ENCODE assay signal across 39 cellular contexts in the genomic region with DNA sequence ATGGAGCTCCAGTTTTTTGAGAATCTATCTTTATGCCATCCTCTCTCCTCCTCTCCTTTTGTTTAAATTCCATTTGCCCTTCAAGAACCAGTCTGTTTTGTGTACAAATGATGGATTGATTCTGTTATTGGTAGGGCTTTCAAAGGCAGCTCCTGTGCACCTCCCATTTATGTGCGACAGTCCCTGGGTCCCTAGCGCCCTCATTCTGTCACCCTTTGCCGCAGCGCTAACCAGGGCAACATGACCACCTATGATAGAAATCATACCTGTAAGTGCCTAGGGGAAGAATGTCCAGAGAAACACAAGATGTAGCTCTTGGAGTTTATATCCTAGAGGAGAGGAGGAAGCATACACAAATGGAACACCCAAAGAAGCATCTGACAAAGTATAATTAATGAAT.
"Had no signal": no experiment of that assay in that cellular context is flagged by ENCODE, and none has a peak within 500 bp of the region (broad histone marks: within the 10 kb centered on the region; RNA-seq: fewer than 3 reads in every experiment).

No MANE protein-coding gene starts in this region.

- H3K4me3 ChIP-seq: ascending aorta, cardiac muscle cell had no signal

- FAIRE-seq: bronchial epithelial cell, TTC549 had no signal

- H3K4me1 ChIP-seq: ascending aorta had no signal

- DNase-seq: activated CD4-positive, alpha-beta memory T cell treated with anti-CD3 and anti-CD28 coated beads, Interleukin-2, amount 10 ng/mL, durations not matched to agents 7 days and 5 days; activated CD4-positive, alpha-beta T cell treated with anti-CD3 and anti-CD28 coated beads for 1 hour; activated CD4-positive, alpha-beta T cell treated with anti-CD3 and anti-CD28 coated beads for 36 hours; activated CD4-positive, alpha-beta T cell treated with anti-CD3 and anti-CD28 coated beads for 48 hours; activated CD4-positive, alpha-beta T cell treated with anti-CD3 and anti-CD28 coated beads, Interleukin-2, amount 10 ng/mL, durations not matched to agents 7 days and 5 days; activated CD4-positive, alpha-beta T cell treated with anti-CD3 and anti-CD28 coated beads, Interleukin-2, amount 50 U/mL, for 48 hours; activated CD4-positive, CD25-positive, alpha-beta regulatory T cell; activated CD8-positive, alpha-beta memory T cell treated with anti-CD3 and anti-CD28 coated beads for 24 hours; activated CD8-positive, alpha-beta memory T cell treated with anti-CD3 and anti-CD28 coated beads, Interleukin-2, amount 10 ng/mL, durations not matched to agents 7 days and 5 days; activated CD8-positive, alpha-beta memory T cell treated with anti-CD3 and anti-CD28 coated beads, Interleukin-2, amount 50 U/mL, for 48 hours; activated CD8-positive, alpha-beta T cell treated with anti-CD3 and anti-CD28 coated beads, Interleukin-2, amount 10 ng/mL, durations not matched to agents 7 days and 5 days; activated effector memory CD4-positive, alpha-beta T cell treated with Interleukin-2 at 50 U/mL for 16 hours; activated gamma-delta T cell; activated naive CD4-positive, alpha-beta T cell treated with anti-CD3 and anti-CD28 coated beads, Interleukin-2, amount 10 ng/mL, durations not matched to agents 7 days and 5 days; activated naive CD4-positive, alpha-beta T cell treated with Interleukin-2 at 50 U/mL for 16 hours; activated naive CD8-positive, alpha-beta T cell treated with anti-CD3 and anti-CD28 coated beads, Interleukin-2, amount 10 ng/mL, durations not matched to agents 7 days and 5 days; activated naive CD8-positive, alpha-beta T cell treated with anti-CD3 and anti-CD28 coated beads, Interleukin-2, amount 50 U/mL, for 24 hours; activated T-cell treated with anti-CD3 and anti-CD28 coated beads, Interleukin-2, amount 50 U/mL, for 24 hours; activated T-cell treated with anti-CD3 and anti-CD28 coated beads, Interleukin-2, amount 50 U/mL, for 48 hours; amygdala; anterior cingulate cortex; caudate nucleus; cerebellar nuclear complex; T-helper 2 cell; T-helper 9 cell had no signal

- H3K36me3 ChIP-seq: ascending aorta, cardiac muscle cell had no signal

- H3K36me3 Mint-ChIP-seq: activated CD8-positive, alpha-beta memory T cell treated with anti-CD3 and anti-CD28 coated beads, Interleukin-2, amount 10 ng/mL, durations not matched to agents 7 days and 5 days; activated naive CD4-positive, alpha-beta T cell treated with anti-CD3 and anti-CD28 coated beads, Interleukin-2, amount 10 ng/mL, durations not matched to agents 7 days and 5 days; activated naive CD4-positive, alpha-beta T cell treated with anti-CD3 and anti-CD28 coated beads, Interleukin-2, amount 50 U/mL, for 24 hours; activated naive CD8-positive, alpha-beta T cell; brain; WTC11 had no signal

- H3K4me3 Mint-ChIP-seq: activated CD4-positive, alpha-beta memory T cell treated with anti-CD3 and anti-CD28 coated beads, Interleukin-2, amount 10 ng/mL, durations not matched to agents 7 days and 5 days; activated CD4-positive, alpha-beta T cell treated with anti-CD3 and anti-CD28 coated beads for 36 hours; activated CD4-positive, alpha-beta T cell treated with anti-CD3 and anti-CD28 coated beads, Interleukin-2, amount 10 ng/mL, durations not matched to agents 7 days and 5 days; activated CD8-positive, alpha-beta memory T cell treated with anti-CD3 and anti-CD28 coated beads, Interleukin-2, amount 10 ng/mL, durations not matched to agents 7 days and 5 days; activated CD8-positive, alpha-beta T cell treated with anti-CD3 and anti-CD28 coated beads, Interleukin-2, amount 10 ng/mL, durations not matched to agents 7 days and 5 days; activated naive CD4-positive, alpha-beta T cell treated with anti-CD3 and anti-CD28 coated beads, Interleukin-2, amount 10 ng/mL, durations not matched to agents 7 days and 5 days; activated naive CD4-positive, alpha-beta T cell treated with anti-CD3 and anti-CD28 coated beads, Interleukin-2, amount 50 U/mL, for 24 hours; activated naive CD8-positive, alpha-beta T cell; activated naive CD8-positive, alpha-beta T cell treated with anti-CD3 and anti-CD28 coated beads, Interleukin-2, amount 10 ng/mL, durations not matched to agents 7 days and 5 days; activated naive CD8-positive, alpha-beta T cell treated with anti-CD3 and anti-CD28 coated beads, Interleukin-2, amount 50 U/mL, for 24 hours; activated T-cell treated with anti-CD3 and anti-CD28 coated beads, Interleukin-2, amount 50 U/mL, for 24 hours; brain; central memory CD8-positive, alpha-beta T cell; T-helper 1 cell treated with Interleukin-12 subunit alpha and Interleukin-12 subunit beta and Interleukin-4 antibody, amounts not matched to agents 30 μg/mL and 1 μg/mL, for 36 hours; T-helper 2 cell treated with Interferon-gamma antibody and Interleukin-4, amounts not matched to agents 5 μg/mL and 100 μg/mL, for 36 hours; WTC11 had no signal

- ATAC-seq: activated CD4-positive, alpha-beta T cell treated with anti-CD3 and anti-CD28 coated beads for 36 hours; activated CD4-positive, CD25-positive, alpha-beta regulatory T cell treated with anti-CD3 and anti-CD28 coated beads, Interleukin-2, amount 50 U/mL, for 24 hours; activated CD8-positive, alpha-beta memory T cell treated with anti-CD3 and anti-CD28 coated beads, Interleukin-2, amount 10 ng/mL, durations not matched to agents 7 days and 5 days; activated CD8-positive, alpha-beta T cell treated with anti-CD3 and anti-CD28 coated beads, Interleukin-2, amount 10 ng/mL, durations not matched to agents 7 days and 5 days; activated naive CD8-positive, alpha-beta T cell treated with anti-CD3 and anti-CD28 coated beads, Interleukin-2, amount 50 U/mL, for 24 hours; WTC11 had no signal

- H3K4me1 Mint-ChIP-seq: activated CD4-positive, alpha-beta T cell treated with anti-CD3 and anti-CD28 coated beads for 36 hours; activated naive CD4-positive, alpha-beta T cell treated with anti-CD3 and anti-CD28 coated beads, Interleukin-2, amount 50 U/mL, for 24 hours; central memory CD8-positive, alpha-beta T cell had no signal

- H3K27ac Mint-ChIP-seq: activated CD4-positive, alpha-beta memory T cell treated with anti-CD3 and anti-CD28 coated beads, Interleukin-2, amount 10 ng/mL, durations not matched to agents 7 days and 5 days; activated CD4-positive, alpha-beta T cell treated with anti-CD3 and anti-CD28 coated beads for 36 hours; activated CD4-positive, alpha-beta T cell treated with anti-CD3 and anti-CD28 coated beads, Interleukin-2, amount 10 ng/mL, durations not matched to agents 7 days and 5 days; activated CD8-positive, alpha-beta memory T cell treated with anti-CD3 and anti-CD28 coated beads, Interleukin-2, amount 10 ng/mL, durations not matched to agents 7 days and 5 days; activated CD8-positive, alpha-beta T cell treated with anti-CD3 and anti-CD28 coated beads, Interleukin-2, amount 10 ng/mL, durations not matched to agents 7 days and 5 days; activated naive CD4-positive, alpha-beta T cell treated with anti-CD3 and anti-CD28 coated beads, Interleukin-2, amount 10 ng/mL, durations not matched to agents 7 days and 5 days; activated naive CD4-positive, alpha-beta T cell treated with anti-CD3 and anti-CD28 coated beads, Interleukin-2, amount 50 U/mL, for 24 hours; activated naive CD8-positive, alpha-beta T cell; activated naive CD8-positive, alpha-beta T cell treated with anti-CD3 and anti-CD28 coated beads, Interleukin-2, amount 10 ng/mL, durations not matched to agents 7 days and 5 days; activated naive CD8-positive, alpha-beta T cell treated with anti-CD3 and anti-CD28 coated beads, Interleukin-2, amount 50 U/mL, for 24 hours; activated T-cell treated with anti-CD3 and anti-CD28 coated beads, Interleukin-2, amount 50 U/mL, for 24 hours; activated T-helper 2 cell treated with anti-CD3 and anti-CD28 coated beads, Interferon-gamma antibody, Interleukin-2, Interleukin-4, amounts not matched to agents 10 μg/mL and 5 μg/mL and 100 μg/mL, durations not matched to agents 14 hours and 24 hours and 36 hours; brain; T-helper 1 cell treated with Interleukin-12 subunit alpha and Interleukin-12 subunit beta and Interleukin-4 antibody, amounts not matched to agents 30 μg/mL and 1 μg/mL, for 36 hours; T-helper 2 cell treated with Interferon-gamma antibody and Interleukin-4, amounts not matched to agents 5 μg/mL and 100 μg/mL, for 36 hours; WTC11 had no signal

- H3K9me3 Mint-ChIP-seq: activated CD4-positive, alpha-beta memory T cell treated with anti-CD3 and anti-CD28 coated beads, Interleukin-2, amount 10 ng/mL, durations not matched to agents 7 days and 5 days; activated CD4-positive, alpha-beta T cell treated with anti-CD3 and anti-CD28 coated beads, Interleukin-2, amount 10 ng/mL, durations not matched to agents 7 days and 5 days; activated naive CD4-positive, alpha-beta T cell treated with anti-CD3 and anti-CD28 coated beads, Interleukin-2, amount 10 ng/mL, durations not matched to agents 7 days and 5 days; activated naive CD4-positive, alpha-beta T cell treated with anti-CD3 and anti-CD28 coated beads, Interleukin-2, amount 50 U/mL, for 24 hours; activated naive CD8-positive, alpha-beta T cell treated with anti-CD3 and anti-CD28 coated beads, Interleukin-2, amount 50 U/mL, for 24 hours; activated T-cell treated with anti-CD3 and anti-CD28 coated beads, Interleukin-2, amount 50 U/mL, for 24 hours; activated T-helper 2 cell treated with anti-CD3 and anti-CD28 coated beads, Interferon-gamma antibody, Interleukin-2, Interleukin-4, amounts not matched to agents 10 μg/mL and 5 μg/mL and 100 μg/mL, durations not matched to agents 14 hours and 24 hours and 36 hours; brain; central memory CD8-positive, alpha-beta T cell; T-helper 1 cell treated with Interleukin-12 subunit alpha and Interleukin-12 subunit beta and Interleukin-4 antibody, amounts not matched to agents 30 μg/mL and 1 μg/mL, for 36 hours; T-helper 2 cell treated with Interferon-gamma antibody and Interleukin-4, amounts not matched to agents 5 μg/mL and 100 μg/mL, for 36 hours; WTC11 had no signal

- H3K27ac ChIP-seq: ascending aorta, cardiac muscle cell, VCaP had no signal

- H3K27me3 ChIP-seq: ascending aorta had no signal

- H3K9me3 ChIP-seq: ascending aorta had no signal
